ENCODE assay signal across 19 cellular contexts in genomic region chr1:38274974-38275373, GRCh38.
DNase-seq lines count a peak whose midpoint lies in the region; ATAC-seq, FAIRE-seq and TF ChIP-seq lines count a peak whose summit lies in the region.
"Had no signal": no experiment of that assay in that cellular context is flagged by ENCODE, and none has a peak within 500 bp of the region (broad histone marks: within the 10 kb centered on the region; RNA-seq: fewer than 3 reads in every experiment).

No MANE protein-coding gene starts in this region.

- no peak overlapping the region for H3K27ac Mint-ChIP-seq in mesothelial cell of epicardium

- H3K9me3 ChIP-seq in upper lobe of right lung = no peaks in the 10 kb centered on the region
- H3K9me3 ChIP-seq in small intestine (ENCODE audit: control insufficient read depth, low read depth) = no peaks in the 10 kb centered on the region

- H3K4me1 ChIP-seq in upper lobe of right lung = no peaks in the 10 kb centered on the region
- no peaks in the 10 kb centered on the region for H3K4me1 ChIP-seq in small intestine (ENCODE audit: control insufficient read depth in 2 of 2, insufficient read depth in 1 of 2, low read depth in 1 of 2, low read length in 1 of 2)
- H3K4me1 ChIP-seq: tibial artery had no signal

- H3K9me3 Mint-ChIP-seq in mesothelial cell of epicardium = peaks cover 26% of the 10 kb centered on the region

- ATAC-seq in Right ventricle myocardium superior (ENCODE audit: poor library complexity) = no peak
- peak; percentile 62 for ATAC-seq in upper lobe of right lung
- ATAC-seq in GM18868 (IDR thresholded peaks at IDR 0.05; ENCODE audit: unreplicated experiment) = no peak

- H3K27ac ChIP-seq in upper lobe of right lung (no peak overlapping the region), small intestine (ENCODE audit: low read depth in 1 of 2, low read length in 1 of 2) (no peak overlapping the region)
- H3K27ac ChIP-seq: 22Rv1, C4-2B, dorsolateral prefrontal cortex, tibial artery had no signal

- H3K4me3 Mint-ChIP-seq in mesothelial cell of epicardium = no peak overlapping the region

- TF ChIP-seq CTCF in upper lobe of right lung (IDR thresholded peaks at IDR 0.05) = no peak
- no peak for TF ChIP-seq CTCF in mesothelial cell of epicardium (IDR thresholded peaks at IDR 0.05; ENCODE audit: unreplicated experiment)

- H3K36me3 ChIP-seq in upper lobe of right lung (no peaks in the 10 kb centered on the region), small intestine (ENCODE audit: control insufficient read depth in 2 of 2, insufficient read depth in 2 of 2, low read length in 2 of 2) (no peaks in the 10 kb centered on the region)
- H3K36me3 ChIP-seq: tibial artery had no signal

- no peaks in the 10 kb centered on the region for H3K27me3 ChIP-seq in upper lobe of right lung
- peaks cover 0 to 3% of the 10 kb centered on the region in 2 donors for H3K27me3 ChIP-seq in small intestine (ENCODE audit: control insufficient read depth in 2 of 2, insufficient read depth in 2 of 2, low read length in 2 of 2)

- intact Hi-C loops in Right ventricle myocardium superior (cut with DNase I) = no loop called here
- intact Hi-C loops in cardiac septum (cut with DNase I) = no loop called here
- intact Hi-C loops in head of caudate nucleus (cut with DNase I) = no loop called here
- intact Hi-C loops in upper lobe of right lung (cut with DNase I) = no loop called here

- 32 to 40% (median 33%) methylated on average over 4 of the region's 4 CpGs for WGBS in small intestine, 3 donors

- H3K27me3 Mint-ChIP-seq in mesothelial cell of epicardium (ENCODE audit: low read depth) = peaks cover 53% of the 10 kb centered on the region

- no peaks in the 10 kb centered on the region for H3K4me1 Mint-ChIP-seq in mesothelial cell of epicardium

- FAIRE-seq in small intestine (lab: Jason Lieb, UNC) = no peak

- H3K36me3 Mint-ChIP-seq in mesothelial cell of epicardium = no peaks in the 10 kb centered on the region

- H3K4me3 ChIP-seq in upper lobe of right lung = no peak overlapping the region
- H3K4me3 ChIP-seq in small intestine (ENCODE audit: low read depth in 1 of 2, low read length in 2 of 2) = no peak overlapping the region
- H3K4me3 ChIP-seq: dorsolateral prefrontal cortex, tibial artery had no signal

- DNase-seq in Right ventricle myocardium superior (peak; percentile 41), cardiac septum (ENCODE audit: low spot score) (no peak), head of caudate nucleus (peak in 24 of 42 donors; percentile 4 to 69 (median 25)), mesenteric fat pad (ENCODE audit: low spot score) (peak; percentile 51), upper lobe of right lung (peak; percentile 52), mesothelial cell of epicardium (ENCODE audit: low spot score in 2 of 2, unreplicated experiment in 2 of 2) (no peak), small intestine (no peak)
- DNase-seq: activated CD4-positive, CD25-positive, alpha-beta regulatory T cell treated with anti-CD3 and anti-CD28 coated beads, Interleukin-2, amount 50 U/mL, for 72 hours; activated effector memory CD4-positive, alpha-beta T cell treated with anti-CD3 and anti-CD28 coated beads, Interleukin-2, amount 50 U/mL, for 16 hours; DMS79 treated with DMSO at 0.1 percent for 48 hours; mammary epithelial cell; NCI-H1092; NCI-H2107; T-helper 9 cell; tibial artery had no signal

Comparison
In these comparisons a context has a peak if more than half of its experiments do, and no peak if none do; other contexts are left out.
1. DNase-seq: peak in Right ventricle myocardium superior (single experiment), head of caudate nucleus (24 of 42), mesenteric fat pad (single experiment) and upper lobe of right lung (single experiment); none in cardiac septum (single experiment), mesothelial cell of epicardium (0 of 2) and small intestine (single experiment).